ENCODE assay signal across 10 cellular contexts in the genomic region with DNA sequence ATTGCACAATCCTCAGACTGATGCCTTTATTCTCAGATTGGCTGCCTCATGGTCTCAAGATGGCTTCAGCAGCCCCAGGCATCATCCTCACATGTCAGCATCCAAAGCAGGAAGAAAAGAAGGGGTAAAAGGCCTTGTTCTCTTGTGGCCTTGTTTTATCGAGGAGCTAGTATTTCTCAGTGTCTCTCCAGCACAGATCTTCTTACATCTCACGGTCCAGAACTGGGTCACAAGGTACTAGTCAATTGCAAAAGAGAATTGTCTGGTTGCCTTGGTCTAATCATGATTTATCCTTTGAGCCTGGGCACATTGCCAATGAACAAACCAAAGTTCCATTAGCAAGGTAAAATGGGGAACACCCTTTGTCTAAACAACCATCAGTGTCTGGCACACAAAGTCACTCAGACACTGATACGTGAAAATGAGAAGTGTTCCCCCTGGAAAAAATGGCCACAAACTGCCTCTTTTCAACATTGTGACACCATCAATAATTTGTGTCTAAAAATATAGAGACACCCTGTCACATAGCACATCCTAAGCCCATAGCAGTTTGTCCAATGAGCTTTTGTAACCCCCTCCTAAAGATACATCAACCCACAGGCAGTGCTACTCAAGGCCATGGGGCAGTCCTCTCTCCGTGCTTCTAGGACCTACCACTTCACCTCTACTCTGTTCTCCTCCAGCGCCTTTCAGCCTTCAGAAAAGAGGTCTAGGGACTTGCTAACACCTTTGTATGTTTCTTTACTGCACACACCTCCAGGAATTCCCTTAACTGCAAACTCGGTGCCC.
DNase-seq lines count a peak whose midpoint lies in the region; ATAC-seq and TF ChIP-seq lines count a peak whose summit lies in the region.
"Had no signal": no experiment of that assay in that cellular context is flagged by ENCODE, and none has a peak within 500 bp of the region (broad histone marks: within the 10 kb centered on the region; RNA-seq: fewer than 3 reads in every experiment).

No MANE protein-coding gene starts in this region.

- H3K27me3 ChIP-seq in heart left ventricle, result peaks cover 0 to 15% (median 0%) of the 10 kb centered on the region in 9 donors
- H3K27me3 ChIP-seq in right cardiac atrium (ENCODE audit: control insufficient read depth, insufficient read depth), result no peaks in the 10 kb centered on the region
- peaks cover 0 to 58% of the 10 kb centered on the region in 2 donors for H3K27me3 ChIP-seq in breast epithelium
- no peaks in the 10 kb centered on the region for H3K27me3 ChIP-seq in upper lobe of left lung
- H3K27me3 ChIP-seq in trophoblast cell (ENCODE audit: insufficient read depth, low read length), result no peaks in the 10 kb centered on the region

- H3K36me3 ChIP-seq in heart left ventricle (no peaks in the 10 kb centered on the region), breast epithelium (no peaks in the 10 kb centered on the region), upper lobe of left lung (no peaks in the 10 kb centered on the region), trophoblast cell (ENCODE audit: control insufficient read depth in 1 of 2, insufficient read depth in 2 of 2, low read length in 2 of 2) (no peaks in the 10 kb centered on the region)

- H3K4me3 Mint-ChIP-seq in progenitor cell of endocrine pancreas (ENCODE audit: low read depth), result no peak overlapping the region

- no peak overlapping the region for H3K4me2 ChIP-seq in trophoblast cell (ENCODE audit: low read length)

- H3K18ac ChIP-seq in trophoblast cell (ENCODE audit: low read length), result no peak overlapping the region

- H3K79me2 ChIP-seq in trophoblast cell (ENCODE audit: control insufficient read depth, insufficient read depth, low read length, poor library complexity), result no peaks in the 10 kb centered on the region

- H3K9me3 ChIP-seq in heart left ventricle (no peaks in the 10 kb centered on the region), right cardiac atrium (ENCODE audit: control insufficient read depth, low read length) (no peaks in the 10 kb centered on the region), breast epithelium (no peaks in the 10 kb centered on the region), upper lobe of left lung (no peaks in the 10 kb centered on the region), trophoblast cell (ENCODE audit: insufficient read depth, low read depth, low read length) (no peaks in the 10 kb centered on the region)

- no peak overlapping the region for H2BK120ac ChIP-seq in trophoblast cell (ENCODE audit: insufficient read depth, low read length, poor library complexity)

- no peak overlapping the region for H2AK5ac ChIP-seq in trophoblast cell (ENCODE audit: low read length)

- H2AFZ ChIP-seq in trophoblast cell (ENCODE audit: insufficient read depth, low read length, poor library complexity), result no peak overlapping the region

- H3K4me1 ChIP-seq in heart left ventricle (peaks cover 0 to 27% (median 5%) of the 10 kb centered on the region in 12 donors), right cardiac atrium (ENCODE audit: control insufficient read depth, insufficient read depth, low read length) (peaks cover 5% of the 10 kb centered on the region), breast epithelium (no peaks in the 10 kb centered on the region), upper lobe of left lung (peaks cover 0 to 15% (median 3%) of the 10 kb centered on the region in 4 donors), trophoblast cell (ENCODE audit: control insufficient read depth in 1 of 2, insufficient read depth in 2 of 2, low read length in 2 of 2) (no peaks in the 10 kb centered on the region)

- H2BK5ac ChIP-seq in trophoblast cell (ENCODE audit: low read depth, low read length, poor library complexity), result no peak overlapping the region

- peaks cover 9% of the 10 kb centered on the region for H3K4me1 Mint-ChIP-seq in progenitor cell of endocrine pancreas (ENCODE audit: low read depth)

- no peak overlapping the region for H3K23ac ChIP-seq in trophoblast cell (ENCODE audit: low read length)

- TF ChIP-seq CTCF in heart left ventricle (IDR thresholded peaks at IDR 0.05), result no peak
- TF ChIP-seq CTCF in breast epithelium (IDR thresholded peaks at IDR 0.05), result no peak
- no peak for TF ChIP-seq CTCF in upper lobe of left lung (IDR thresholded peaks at IDR 0.05)
- TF ChIP-seq CTCF in progenitor cell of endocrine pancreas (IDR thresholded peaks at IDR 0.05; ENCODE audit: unreplicated experiment), result no peak

- intact Hi-C loops in heart left ventricle (cut with DNase I) (loop anchor here in 2 of 10 donors (2.0 to 5.0 kb wide), 2 partner anchors 27 to 82 kb away; no protein-coding TSS in a partner anchor), right cardiac atrium (cut with DNase I) (no loop called here), breast epithelium (cut with DNase I; ENCODE audit: low total_unique reads) (no loop called here)

- H3K14ac ChIP-seq in trophoblast cell (ENCODE audit: low read length), result no peak overlapping the region

- no peaks in the 10 kb centered on the region for H3K36me3 Mint-ChIP-seq in progenitor cell of endocrine pancreas (ENCODE audit: insufficient read depth)

- no peak overlapping the region for H4K91ac ChIP-seq in trophoblast cell (ENCODE audit: low read depth, low read length)

- no peak for DNase-seq in heart left ventricle
- DNase-seq in right cardiac atrium, result no peak
- DNase-seq in NCI-H2171 (lab: John Stamatoyannopoulos, UW), result peak; percentile 5
- DNase-seq in breast epithelium (ENCODE audit: low spot score in 2 of 2), result peak in 1 of 2 donors; percentile 47
- DNase-seq in upper lobe of left lung, result no peak
- no peak for DNase-seq in trophoblast cell
- no peak for DNase-seq in progenitor cell of endocrine pancreas (ENCODE audit: low spot score, unreplicated experiment)
- DNase-seq: activated effector memory CD4-positive, alpha-beta T cell treated with anti-CD3 and anti-CD28 coated beads, Interleukin-2, amount 50 U/mL, for 16 hours; EL had no signal

- H3K27me3 Mint-ChIP-seq in progenitor cell of endocrine pancreas, result no peaks in the 10 kb centered on the region

- H3K27ac ChIP-seq in heart left ventricle, result peak overlapping the region in 7 of 12 donors; percentile 37 to 71 (median 54)
- H3K27ac ChIP-seq in right cardiac atrium (ENCODE audit: low read length), result no peak overlapping the region
- H3K27ac ChIP-seq in breast epithelium, result peak overlapping the region; percentile 5 to 65
- peak overlapping the region in 3 of 4 donors; percentile 21 to 75 (median 65) for H3K27ac ChIP-seq in upper lobe of left lung
- H3K27ac ChIP-seq in trophoblast cell (ENCODE audit: low read depth, low read length), result no peak overlapping the region

- no peaks in the 10 kb centered on the region for H3K79me1 ChIP-seq in trophoblast cell (ENCODE audit: low read length)

- H3K4ac ChIP-seq in trophoblast cell (ENCODE audit: low read depth, low read length), result no peak overlapping the region

- H2BK12ac ChIP-seq in trophoblast cell (ENCODE audit: low read length), result no peak overlapping the region

- H4K8ac ChIP-seq in trophoblast cell (ENCODE audit: low read depth, low read length), result no peak overlapping the region

- ATAC-seq in heart left ventricle (no peak), right cardiac atrium (no peak), upper lobe of left lung (ENCODE audit: low FRiP score in 2 of 2) (no peak), HG02840 (IDR thresholded peaks at IDR 0.05; ENCODE audit: low FRiP score, unreplicated experiment) (no peak)

- peaks cover 28% of the 10 kb centered on the region for H3K9me3 Mint-ChIP-seq in progenitor cell of endocrine pancreas (ENCODE audit: low read depth)

- H3K4me3 ChIP-seq in heart left ventricle, result no peak overlapping the region
- no peak overlapping the region for H3K4me3 ChIP-seq in right cardiac atrium (ENCODE audit: low read length)
- H3K4me3 ChIP-seq in breast epithelium, result no peak overlapping the region
- H3K4me3 ChIP-seq in upper lobe of left lung, result no peak overlapping the region
- H3K4me3 ChIP-seq in trophoblast cell (ENCODE audit: low read depth, low read length), result no peak overlapping the region

- no peak overlapping the region for H3K9ac ChIP-seq in trophoblast cell (ENCODE audit: low read length)

- 70 to 94% (median 86%) methylated on average over 6 of the region's 6 CpGs for WGBS in heart left ventricle, 4 donors
- 82% methylated on average over 6 of the region's 6 CpGs for WGBS in right cardiac atrium
- WGBS in upper lobe of left lung, 2 donors, result 52 to 59% methylated on average over 5 to 6 of the region's 6 CpGs
- WGBS in trophoblast cell (ENCODE audit: extremely low coverage, insufficient coverage, insufficient read length), result no CpG with 5 or more reads among the region's 6 CpGs

- TF ChIP-seq POLR2A in heart left ventricle (IDR thresholded peaks at IDR 0.05) (no peak), breast epithelium (IDR thresholded peaks at IDR 0.05) (no peak), upper lobe of left lung (IDR thresholded peaks at IDR 0.05) (no peak)

- H4K12ac ChIP-seq in trophoblast cell (ENCODE audit: low read depth, low read length), result no peak overlapping the region

- TF ChIP-seq EP300 in upper lobe of left lung (IDR thresholded peaks at IDR 0.05), result no peak

- H3K27ac Mint-ChIP-seq in progenitor cell of endocrine pancreas, result no peak overlapping the region

Comparison
In these comparisons a context has a peak if more than half of its experiments do, and no peak if none do; other contexts are left out.
1. H3K27ac ChIP-seq: peak in heart left ventricle (7 of 12), breast epithelium (2 of 2) and upper lobe of left lung (3 of 4); none in right cardiac atrium (single experiment) and trophoblast cell (single experiment).